In the genomic region with DNA sequence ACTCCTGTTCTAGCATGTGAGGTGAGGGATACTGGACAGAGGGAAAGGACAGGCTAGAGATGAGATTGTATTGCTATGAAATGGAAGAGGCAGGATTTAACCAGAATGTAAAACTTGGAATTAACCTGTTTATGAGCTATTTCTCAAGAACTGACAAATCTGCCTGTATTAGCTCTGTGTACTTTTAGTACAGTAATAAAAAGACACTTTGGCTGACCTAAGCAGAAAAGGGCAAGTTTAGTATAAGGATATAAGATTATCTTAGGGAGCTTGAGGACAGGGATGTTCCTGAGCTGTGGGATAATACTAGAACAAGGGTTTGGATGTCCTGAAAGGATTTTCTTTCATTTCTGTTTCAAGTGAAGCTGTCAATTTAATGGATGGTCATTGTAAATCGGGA, we compare ENCODE assay signal across 22 cellular contexts. TPM values are rescaled to one million over a fixed set of nuclear protein-coding genes. Genes with fewer than 3 reads are reported as not detected.
A peak's percentile ranks its signal among the peaks of the same experiment; 100 is the strongest.
DNase-seq lines count a peak whose midpoint lies in the region; ATAC-seq and TF ChIP-seq lines count a peak whose summit lies in the region.
"Had no signal": no experiment of that assay in that cellular context is flagged by ENCODE, and none has a peak within 500 bp of the region (broad histone marks: within the 10 kb centered on the region; RNA-seq: fewer than 3 reads in every experiment).

No MANE protein-coding gene starts in this region.

- intact Hi-C loops in testis (cut with DNase I; ENCODE audit: low total_unique reads), result no loop called here

- H3K27me3 Mint-ChIP-seq in activated naive CD4-positive, alpha-beta T cell treated with anti-CD3 and anti-CD28 coated beads, Interleukin-2, amount 50 U/mL, for 24 hours, result no peaks in the 10 kb centered on the region
- no peaks in the 10 kb centered on the region for H3K27me3 Mint-ChIP-seq in T-helper 17 cell
- no peaks in the 10 kb centered on the region for H3K27me3 Mint-ChIP-seq in chondrocyte (ENCODE audit: low read depth)
- H3K27me3 Mint-ChIP-seq: CD4-positive, CD25-positive, alpha-beta regulatory T cell had no signal

- in situ Hi-C loops in KBM-7 (cut with MboI; ENCODE audit: low pct_unique_long_range_greater_than_20kb, low sequenced_read_pairs), result no loop called here

- TF ChIP-seq CTCF in chondrocyte (IDR thresholded peaks at IDR 0.05) (no peak), testis (IDR thresholded peaks at IDR 0.05) (no peak)

- H3K4me3 ChIP-seq in testis, result no peak overlapping the region

- H3K27ac Mint-ChIP-seq in activated naive CD4-positive, alpha-beta T cell treated with anti-CD3 and anti-CD28 coated beads, Interleukin-2, amount 50 U/mL, for 24 hours, result peak overlapping the region; percentile 35
- peak overlapping the region; percentile 16 for H3K27ac Mint-ChIP-seq in T-helper 17 cell
- H3K27ac Mint-ChIP-seq in chondrocyte (ENCODE audit: unreplicated experiment), result peak overlapping the region; percentile 29

- 39 to 47% methylated on average over 1 of the region's 1 CpG for WGBS in testis, 2 donors

- no peak for TF ChIP-seq POLR2A in testis (IDR thresholded peaks at IDR 0.05)

- no peaks in the 10 kb centered on the region for H3K9me3 Mint-ChIP-seq in activated naive CD4-positive, alpha-beta T cell treated with anti-CD3 and anti-CD28 coated beads, Interleukin-2, amount 50 U/mL, for 24 hours
- H3K9me3 Mint-ChIP-seq in chondrocyte (ENCODE audit: low read depth), result no peaks in the 10 kb centered on the region
- H3K9me3 Mint-ChIP-seq: CD4-positive, CD25-positive, alpha-beta regulatory T cell had no signal

- H3K27me3 ChIP-seq in testis, result no peaks in the 10 kb centered on the region

- no peak for ATAC-seq in T-helper 17 cell
- ATAC-seq in HG02970 (IDR thresholded peaks at IDR 0.05; ENCODE audit: low FRiP score, unreplicated experiment), result no peak

- H3K36me3 Mint-ChIP-seq in activated naive CD4-positive, alpha-beta T cell treated with anti-CD3 and anti-CD28 coated beads, Interleukin-2, amount 50 U/mL, for 24 hours, result peaks cover 14% of the 10 kb centered on the region
- peaks cover 8% of the 10 kb centered on the region for H3K36me3 Mint-ChIP-seq in T-helper 17 cell (ENCODE audit: low read depth)
- peaks cover 21% of the 10 kb centered on the region for H3K36me3 Mint-ChIP-seq in chondrocyte (ENCODE audit: low read depth)

- no peaks in the 10 kb centered on the region for H3K36me3 ChIP-seq in testis (ENCODE audit: low read depth, missing control alignments)

- no peaks in the 10 kb centered on the region for H3K4me1 ChIP-seq in testis

- no peaks in the 10 kb centered on the region for H3K9me3 ChIP-seq in T-helper 17 cell (ENCODE audit: control insufficient read depth, low read length, poor library complexity, severe bottlenecking)
- H3K9me3 ChIP-seq in testis, result no peaks in the 10 kb centered on the region

- no peak overlapping the region for H3K4me3 Mint-ChIP-seq in activated naive CD4-positive, alpha-beta T cell treated with anti-CD3 and anti-CD28 coated beads, Interleukin-2, amount 50 U/mL, for 24 hours
- H3K4me3 Mint-ChIP-seq in T-helper 17 cell (no peak overlapping the region), chondrocyte (ENCODE audit: unreplicated experiment) (no peak overlapping the region)
- H3K4me3 Mint-ChIP-seq: CD4-positive, CD25-positive, alpha-beta regulatory T cell had no signal

- no peak for DNase-seq in activated naive CD4-positive, alpha-beta T cell (lab: John Stamatoyannopoulos, UW)
- DNase-seq in T-helper 17 cell (no peak), chondrocyte (ENCODE audit: low spot score) (no peak), testis (no peak), KBM-7 (no peak)
- DNase-seq: CD4-positive, CD25-positive, alpha-beta regulatory T cell; DMS153; DND-41; H7; NCI-H1092; NCI-H1436; NCI-H187; NCI-H2081 treated with DMSO at 0.1 percent for 48 hours; NCI-H2171; NCI-H226; NCI-H510A; NCI-H69; Right ventricle myocardium superior; RPMI8226 had no signal

- peaks cover 23% of the 10 kb centered on the region for H3K4me1 Mint-ChIP-seq in activated naive CD4-positive, alpha-beta T cell treated with anti-CD3 and anti-CD28 coated beads, Interleukin-2, amount 50 U/mL, for 24 hours
- peaks cover 17% of the 10 kb centered on the region for H3K4me1 Mint-ChIP-seq in T-helper 17 cell
- peaks cover 27% of the 10 kb centered on the region for H3K4me1 Mint-ChIP-seq in chondrocyte (ENCODE audit: low read depth)

- H3K27ac ChIP-seq in testis, result no peak overlapping the region
- H3K27ac ChIP-seq: KMS-11 had no signal

RNA-seq across cellular contexts. Expression of a gene that starts 11.2 kb away (rescaled TPM):
- total RNA-seq in T-helper 17 cell, result 10 to 100 TPM; 14.0 to 17.4 TPM
- total RNA-seq in chondrocyte, result 31.1 to 34.6 TPM (median 34.5 TPM) in 3 replicates
- 10 to 100 TPM; 61.1 to 75.0 TPM for total RNA-seq in testis
- polyA plus RNA-seq in testis (ENCODE audit: insufficient read depth, low read depth, low replicate concordance), result 105 TPM

RNA-seq across cellular contexts. Expression of a gene that starts 11.4 kb away (rescaled TPM):
- 10 to 100 TPM; 48.0 to 55.8 TPM for total RNA-seq in T-helper 17 cell
- total RNA-seq in chondrocyte, result 32.3 to 39.0 TPM (median 34.3 TPM) in 3 replicates
- 10 to 100 TPM; 65.3 to 75.1 TPM for total RNA-seq in testis
- polyA plus RNA-seq in testis (ENCODE audit: insufficient read depth, low read depth, low replicate concordance), result 52.8 TPM
